1 cellular context compared by ENCODE assay signal in genomic region chr5:14212838-14213237, GRCh38.
TF ChIP-seq lines count a peak whose summit lies in the region.

No MANE protein-coding gene starts in this region.

TF ChIP-seq in GM12878, 131 proteins besides CTCF, POLR2A, EP300 and RAD21 (continued from another document and continues in another):
- TF ChIP-seq POU2F2 (IDR thresholded peaks at IDR 0.05; ENCODE audit: borderline replicate concordance, low read depth, low read length) (peak; percentile 50; the same call in 1 of the 3 replicates), TCF7 (IDR thresholded peaks at IDR 0.05; ENCODE audit: borderline replicate concordance) (no peak), BHLHE40 (IDR thresholded peaks at IDR 0.05; ENCODE audit: borderline replicate concordance in 1 of 2, low read depth in 2 of 2, low read length in 1 of 2) (0 out of 4 replicates have a peak, but pooled peaks have one; percentile 2 to 13), RCOR1 (conservative IDR thresholded peaks at IDR 0.05; ENCODE audit: low read depth, low read length) (no peak), NRF1 (conservative IDR thresholded peaks at IDR 0.05; ENCODE audit: low read depth, low read length) (no peak), ATF7 (IDR thresholded peaks at IDR 0.05; ENCODE audit: low read depth) (no peak), NR2C2 (IDR thresholded peaks at IDR 0.05; ENCODE audit: borderline replicate concordance, control insufficient read depth, insufficient read length, low read depth) (no peak), YY1 (IDR thresholded peaks at IDR 0.05; ENCODE audit: low read depth, low read length) (peak; percentile 30; the same call in 1 of the 2 replicates), SIX5 (IDR thresholded peaks at IDR 0.05; ENCODE audit: low read depth, low read length, severe bottlenecking) (no peak), IKZF1 (conservative IDR thresholded peaks at IDR 0.05) (no peak), SPI1 (IDR thresholded peaks at IDR 0.05; ENCODE audit: borderline replicate concordance, insufficient read depth, low read depth, low read length) (no peak), ZNF274 (IDR thresholded peaks at IDR 0.05; ENCODE audit: insufficient read depth, insufficient read length) (no peak), KLF5 (IDR thresholded peaks at IDR 0.05; ENCODE audit: partially characterized antibody) (no peak), STAT1 (conservative IDR thresholded peaks at IDR 0.05) (no peak), HDAC6 (IDR thresholded peaks at IDR 0.05; ENCODE audit: unreplicated experiment) (no peak), WRNIP1 (IDR thresholded peaks at IDR 0.05; ENCODE audit: borderline replicate concordance, low read depth, low read length) (no peak), HDGF (IDR thresholded peaks at IDR 0.05) (no peak), ATF3 (IDR thresholded peaks at IDR 0.05; ENCODE audit: borderline replicate concordance, extremely low read depth, low read depth, low read length) (no peak), SMAD1 (IDR thresholded peaks at IDR 0.05; ENCODE audit: low read depth, partially characterized antibody) (peak; percentile 38), FOXM1 (IDR thresholded peaks at IDR 0.05; ENCODE audit: low read depth, low read length) (no peak; the same call in 1 of the 2 replicates), POLR2AphosphoS2 (IDR thresholded peaks at IDR 0.05; ENCODE audit: low read depth, low read length) (peak; percentile 50; the same call in 1 of the 2 replicates), HDAC2 (IDR thresholded peaks at IDR 0.05) (no peak), IRF5 (IDR thresholded peaks at IDR 0.05; ENCODE audit: borderline replicate concordance) (no peak), BRCA1 (IDR thresholded peaks at IDR 0.05; ENCODE audit: low read depth, low read length) (no peak), LARP7 (IDR thresholded peaks at IDR 0.05) (no peak), E2F4 (IDR thresholded peaks at IDR 0.05; ENCODE audit: low read depth, low read length) (no peak), ZBTB40 (IDR thresholded peaks at IDR 0.05; ENCODE audit: borderline replicate concordance) (no peak; the same call in 1 of the 2 replicates), SREBF1 (IDR thresholded peaks at IDR 0.05; ENCODE audit: low read length) (no peak)
- TF ChIP-seq, protein P1, sequence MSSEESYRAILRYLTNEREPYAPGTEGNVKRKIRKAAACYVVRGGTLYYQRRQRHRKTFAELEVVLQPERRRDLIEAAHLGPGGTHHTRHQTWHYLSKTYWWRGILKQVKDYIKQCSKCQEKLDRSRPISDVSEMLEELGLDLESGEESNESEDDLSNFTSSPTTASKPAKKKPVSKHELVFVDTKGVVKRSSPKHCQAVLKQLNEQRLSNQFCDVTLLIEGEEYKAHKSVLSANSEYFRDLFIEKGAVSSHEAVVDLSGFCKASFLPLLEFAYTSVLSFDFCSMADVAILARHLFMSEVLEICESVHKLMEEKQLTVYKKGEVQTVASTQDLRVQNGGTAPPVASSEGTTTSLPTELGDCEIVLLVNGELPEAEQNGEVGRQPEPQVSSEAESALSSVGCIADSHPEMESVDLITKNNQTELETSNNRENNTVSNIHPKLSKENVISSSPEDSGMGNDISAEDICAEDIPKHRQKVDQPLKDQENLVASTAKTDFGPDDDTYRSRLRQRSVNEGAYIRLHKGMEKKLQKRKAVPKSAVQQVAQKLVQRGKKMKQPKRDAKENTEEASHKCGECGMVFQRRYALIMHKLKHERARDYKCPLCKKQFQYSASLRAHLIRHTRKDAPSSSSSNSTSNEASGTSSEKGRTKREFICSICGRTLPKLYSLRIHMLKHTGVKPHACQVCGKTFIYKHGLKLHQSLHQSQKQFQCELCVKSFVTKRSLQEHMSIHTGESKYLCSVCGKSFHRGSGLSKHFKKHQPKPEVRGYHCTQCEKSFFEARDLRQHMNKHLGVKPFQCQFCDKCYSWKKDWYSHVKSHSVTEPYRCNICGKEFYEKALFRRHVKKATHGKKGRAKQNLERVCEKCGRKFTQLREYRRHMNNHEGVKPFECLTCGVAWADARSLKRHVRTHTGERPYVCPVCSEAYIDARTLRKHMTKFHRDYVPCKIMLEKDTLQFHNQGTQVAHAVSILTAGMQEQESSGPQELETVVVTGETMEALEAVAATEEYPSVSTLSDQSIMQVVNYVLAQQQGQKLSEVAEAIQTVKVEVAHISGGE (CRISPR knock-in tag; IDR thresholded peaks at IDR 0.05): no peak
- TF ChIP-seq, protein P2, sequence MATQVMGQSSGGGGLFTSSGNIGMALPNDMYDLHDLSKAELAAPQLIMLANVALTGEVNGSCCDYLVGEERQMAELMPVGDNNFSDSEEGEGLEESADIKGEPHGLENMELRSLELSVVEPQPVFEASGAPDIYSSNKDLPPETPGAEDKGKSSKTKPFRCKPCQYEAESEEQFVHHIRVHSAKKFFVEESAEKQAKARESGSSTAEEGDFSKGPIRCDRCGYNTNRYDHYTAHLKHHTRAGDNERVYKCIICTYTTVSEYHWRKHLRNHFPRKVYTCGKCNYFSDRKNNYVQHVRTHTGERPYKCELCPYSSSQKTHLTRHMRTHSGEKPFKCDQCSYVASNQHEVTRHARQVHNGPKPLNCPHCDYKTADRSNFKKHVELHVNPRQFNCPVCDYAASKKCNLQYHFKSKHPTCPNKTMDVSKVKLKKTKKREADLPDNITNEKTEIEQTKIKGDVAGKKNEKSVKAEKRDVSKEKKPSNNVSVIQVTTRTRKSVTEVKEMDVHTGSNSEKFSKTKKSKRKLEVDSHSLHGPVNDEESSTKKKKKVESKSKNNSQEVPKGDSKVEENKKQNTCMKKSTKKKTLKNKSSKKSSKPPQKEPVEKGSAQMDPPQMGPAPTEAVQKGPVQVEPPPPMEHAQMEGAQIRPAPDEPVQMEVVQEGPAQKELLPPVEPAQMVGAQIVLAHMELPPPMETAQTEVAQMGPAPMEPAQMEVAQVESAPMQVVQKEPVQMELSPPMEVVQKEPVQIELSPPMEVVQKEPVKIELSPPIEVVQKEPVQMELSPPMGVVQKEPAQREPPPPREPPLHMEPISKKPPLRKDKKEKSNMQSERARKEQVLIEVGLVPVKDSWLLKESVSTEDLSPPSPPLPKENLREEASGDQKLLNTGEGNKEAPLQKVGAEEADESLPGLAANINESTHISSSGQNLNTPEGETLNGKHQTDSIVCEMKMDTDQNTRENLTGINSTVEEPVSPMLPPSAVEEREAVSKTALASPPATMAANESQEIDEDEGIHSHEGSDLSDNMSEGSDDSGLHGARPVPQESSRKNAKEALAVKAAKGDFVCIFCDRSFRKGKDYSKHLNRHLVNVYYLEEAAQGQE (IDR thresholded peaks at IDR 0.05; ENCODE audit: low read depth, low read length): no peak
- TF ChIP-seq, protein P3, sequence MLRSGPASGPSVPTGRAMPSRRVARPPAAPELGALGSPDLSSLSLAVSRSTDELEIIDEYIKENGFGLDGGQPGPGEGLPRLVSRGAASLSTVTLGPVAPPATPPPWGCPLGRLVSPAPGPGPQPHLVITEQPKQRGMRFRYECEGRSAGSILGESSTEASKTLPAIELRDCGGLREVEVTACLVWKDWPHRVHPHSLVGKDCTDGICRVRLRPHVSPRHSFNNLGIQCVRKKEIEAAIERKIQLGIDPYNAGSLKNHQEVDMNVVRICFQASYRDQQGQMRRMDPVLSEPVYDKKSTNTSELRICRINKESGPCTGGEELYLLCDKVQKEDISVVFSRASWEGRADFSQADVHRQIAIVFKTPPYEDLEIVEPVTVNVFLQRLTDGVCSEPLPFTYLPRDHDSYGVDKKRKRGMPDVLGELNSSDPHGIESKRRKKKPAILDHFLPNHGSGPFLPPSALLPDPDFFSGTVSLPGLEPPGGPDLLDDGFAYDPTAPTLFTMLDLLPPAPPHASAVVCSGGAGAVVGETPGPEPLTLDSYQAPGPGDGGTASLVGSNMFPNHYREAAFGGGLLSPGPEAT (IDR thresholded peaks at IDR 0.05; ENCODE audit: low read depth): peak; percentile 72
- TF ChIP-seq, protein P4, sequence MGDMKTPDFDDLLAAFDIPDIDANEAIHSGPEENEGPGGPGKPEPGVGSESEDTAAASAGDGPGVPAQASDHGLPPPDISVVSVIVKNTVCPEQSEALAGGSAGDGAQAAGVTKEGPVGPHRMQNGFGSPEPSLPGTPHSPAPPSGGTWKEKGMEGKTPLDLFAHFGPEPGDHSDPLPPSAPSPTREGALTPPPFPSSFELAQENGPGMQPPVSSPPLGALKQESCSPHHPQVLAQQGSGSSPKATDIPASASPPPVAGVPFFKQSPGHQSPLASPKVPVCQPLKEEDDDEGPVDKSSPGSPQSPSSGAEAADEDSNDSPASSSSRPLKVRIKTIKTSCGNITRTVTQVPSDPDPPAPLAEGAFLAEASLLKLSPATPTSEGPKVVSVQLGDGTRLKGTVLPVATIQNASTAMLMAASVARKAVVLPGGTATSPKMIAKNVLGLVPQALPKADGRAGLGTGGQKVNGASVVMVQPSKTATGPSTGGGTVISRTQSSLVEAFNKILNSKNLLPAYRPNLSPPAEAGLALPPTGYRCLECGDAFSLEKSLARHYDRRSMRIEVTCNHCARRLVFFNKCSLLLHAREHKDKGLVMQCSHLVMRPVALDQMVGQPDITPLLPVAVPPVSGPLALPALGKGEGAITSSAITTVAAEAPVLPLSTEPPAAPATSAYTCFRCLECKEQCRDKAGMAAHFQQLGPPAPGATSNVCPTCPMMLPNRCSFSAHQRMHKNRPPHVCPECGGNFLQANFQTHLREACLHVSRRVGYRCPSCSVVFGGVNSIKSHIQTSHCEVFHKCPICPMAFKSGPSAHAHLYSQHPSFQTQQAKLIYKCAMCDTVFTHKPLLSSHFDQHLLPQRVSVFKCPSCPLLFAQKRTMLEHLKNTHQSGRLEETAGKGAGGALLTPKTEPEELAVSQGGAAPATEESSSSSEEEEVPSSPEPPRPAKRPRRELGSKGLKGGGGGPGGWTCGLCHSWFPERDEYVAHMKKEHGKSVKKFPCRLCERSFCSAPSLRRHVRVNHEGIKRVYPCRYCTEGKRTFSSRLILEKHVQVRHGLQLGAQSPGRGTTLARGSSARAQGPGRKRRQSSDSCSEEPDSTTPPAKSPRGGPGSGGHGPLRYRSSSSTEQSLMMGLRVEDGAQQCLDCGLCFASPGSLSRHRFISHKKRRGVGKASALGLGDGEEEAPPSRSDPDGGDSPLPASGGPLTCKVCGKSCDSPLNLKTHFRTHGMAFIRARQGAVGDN (IDR thresholded peaks at IDR 0.05): peak; percentile 69
- TF ChIP-seq, protein P5, sequence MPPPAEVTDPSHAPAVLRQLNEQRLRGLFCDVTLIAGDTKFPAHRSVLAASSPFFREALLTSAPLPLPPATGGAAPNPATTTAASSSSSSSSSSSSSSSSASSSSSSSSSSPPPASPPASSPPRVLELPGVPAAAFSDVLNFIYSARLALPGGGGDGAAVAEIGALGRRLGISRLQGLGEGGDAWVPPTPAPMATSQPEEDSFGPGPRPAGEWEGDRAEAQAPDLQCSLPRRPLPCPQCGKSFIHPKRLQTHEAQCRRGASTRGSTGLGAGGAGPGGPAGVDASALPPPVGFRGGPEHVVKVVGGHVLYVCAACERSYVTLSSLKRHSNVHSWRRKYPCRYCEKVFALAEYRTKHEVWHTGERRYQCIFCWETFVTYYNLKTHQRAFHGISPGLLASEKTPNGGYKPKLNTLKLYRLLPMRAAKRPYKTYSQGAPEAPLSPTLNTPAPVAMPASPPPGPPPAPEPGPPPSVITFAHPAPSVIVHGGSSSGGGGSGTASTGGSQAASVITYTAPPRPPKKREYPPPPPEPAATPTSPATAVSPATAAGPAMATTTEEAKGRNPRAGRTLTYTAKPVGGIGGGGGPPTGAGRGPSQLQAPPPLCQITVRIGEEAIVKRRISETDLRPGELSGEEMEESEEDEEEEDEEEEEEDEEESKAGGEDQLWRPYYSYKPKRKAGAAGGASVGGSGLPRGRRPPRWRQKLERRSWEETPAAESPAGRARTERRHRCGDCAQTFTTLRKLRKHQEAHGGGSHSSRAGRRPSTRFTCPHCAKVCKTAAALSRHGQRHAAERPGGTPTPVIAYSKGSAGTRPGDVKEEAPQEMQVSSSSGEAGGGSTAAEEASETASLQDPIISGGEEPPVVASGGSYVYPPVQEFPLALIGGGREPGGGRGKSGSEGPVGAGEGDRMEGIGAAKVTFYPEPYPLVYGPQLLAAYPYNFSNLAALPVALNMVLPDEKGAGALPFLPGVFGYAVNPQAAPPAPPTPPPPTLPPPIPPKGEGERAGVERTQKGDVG (CRISPR knock-in tag; IDR thresholded peaks at IDR 0.05): no peak
